1 cellular context compared by ENCODE assay signal in genomic region chr9:124006448-124007156, GRCh38.
TF ChIP-seq lines count a peak whose summit lies in the region.

No MANE protein-coding gene starts in this region.

TF ChIP-seq in GM12878, 131 proteins besides CTCF, POLR2A, EP300 and RAD21 (continued from another document and continues in another):
- TF ChIP-seq REST (IDR thresholded peaks at IDR 0.05; ENCODE audit: low read depth, low read length) (no peak), SPI1 (IDR thresholded peaks at IDR 0.05; ENCODE audit: borderline replicate concordance, insufficient read depth, low read depth, low read length) (0 out of 2 replicates have a peak, but pooled peaks have one; percentile 14), ZNF217 (IDR thresholded peaks at IDR 0.05) (no peak), TCF3 (IDR thresholded peaks at IDR 0.05; ENCODE audit: borderline replicate concordance, insufficient read depth, low read depth, low read length) (no peak), ZNF207 (IDR thresholded peaks at IDR 0.05; ENCODE audit: borderline replicate concordance) (no peak), SREBF2 (IDR thresholded peaks at IDR 0.05; ENCODE audit: low read length) (no peak), SMC3 (IDR thresholded peaks at IDR 0.05; ENCODE audit: borderline replicate concordance, low read length) (no peak), ATF7 (IDR thresholded peaks at IDR 0.05; ENCODE audit: low read depth) (0 out of 2 replicates have a peak, but pooled peaks have one; percentile 15), SUPT20H (IDR thresholded peaks at IDR 0.05; ENCODE audit: borderline replicate concordance, control insufficient read depth, low read depth, low read length) (no peak), ZBED1 (IDR thresholded peaks at IDR 0.05; ENCODE audit: borderline replicate concordance) (no peak), RBBP5 (conservative IDR thresholded peaks at IDR 0.05) (no peak), KAT2A (conservative IDR thresholded peaks at IDR 0.05; ENCODE audit: control insufficient read depth, low read depth, low read length) (no peak), YY1 (IDR thresholded peaks at IDR 0.05; ENCODE audit: low read depth, low read length) (no peak), ZSCAN29 (IDR thresholded peaks at IDR 0.05) (no peak), BCL11A (IDR thresholded peaks at IDR 0.05; ENCODE audit: low read depth, low read length) (no peak), EED (IDR thresholded peaks at IDR 0.05; ENCODE audit: low read depth) (no peak), ETV6 (conservative IDR thresholded peaks at IDR 0.05 in 1 of 2, IDR thresholded peaks at IDR 0.05 in 1 of 2; ENCODE audit: borderline replicate concordance in 1 of 2, low read depth in 1 of 2) (no peak), ZBTB40 (IDR thresholded peaks at IDR 0.05; ENCODE audit: borderline replicate concordance) (no peak), RAD51 (IDR thresholded peaks at IDR 0.05) (peak; percentile 57; the same call in 1 of the 2 replicates), IKZF1 (conservative IDR thresholded peaks at IDR 0.05) (peak; percentile 79), JUNB (IDR thresholded peaks at IDR 0.05) (no peak), PBX3 (IDR thresholded peaks at IDR 0.05; ENCODE audit: insufficient replicate concordance, low read depth, low read length) (no peak), TBL1XR1 (IDR thresholded peaks at IDR 0.05; ENCODE audit: low read depth, low read length) (no peak), CBX5 (IDR thresholded peaks at IDR 0.05; ENCODE audit: low read depth) (no peak), STAT1 (conservative IDR thresholded peaks at IDR 0.05) (no peak), IRF5 (IDR thresholded peaks at IDR 0.05; ENCODE audit: borderline replicate concordance) (no peak), PAX8 (IDR thresholded peaks at IDR 0.05) (no peak), NFIC (IDR thresholded peaks at IDR 0.05; ENCODE audit: low read depth, low read length) (no peak), PML (IDR thresholded peaks at IDR 0.05; ENCODE audit: low read length) (no peak), NR2F1 (conservative IDR thresholded peaks at IDR 0.05) (no peak), ATF2 (IDR thresholded peaks at IDR 0.05; ENCODE audit: low read length) (no peak), NBN (IDR thresholded peaks at IDR 0.05) (peak; percentile 57; the same call in 1 of the 2 replicates), MEF2A (IDR thresholded peaks at IDR 0.05; ENCODE audit: insufficient read depth, low read depth, low read length) (no peak), CHD4 (IDR thresholded peaks at IDR 0.05) (no peak), SP1 (IDR thresholded peaks at IDR 0.05; ENCODE audit: low read depth, low read length) (no peak), CHD2 (IDR thresholded peaks at IDR 0.05; ENCODE audit: borderline replicate concordance, low read depth, low read length) (no peak; the same call in 1 of the 2 replicates), SMAD5 (IDR thresholded peaks at IDR 0.05; ENCODE audit: low read depth) (no peak), SREBF1 (IDR thresholded peaks at IDR 0.05; ENCODE audit: low read length) (no peak), BMI1 (IDR thresholded peaks at IDR 0.05; ENCODE audit: borderline replicate concordance) (no peak), FOXK2 (IDR thresholded peaks at IDR 0.05) (no peak), NFYA (IDR thresholded peaks at IDR 0.05; ENCODE audit: borderline replicate concordance, low read depth, low read length) (no peak), E2F4 (IDR thresholded peaks at IDR 0.05; ENCODE audit: low read depth, low read length) (no peak), IKZF2 (IDR thresholded peaks at IDR 0.05) (peak; percentile 66 to 68; a peak in 2 of 4 replicates), MLLT1 (IDR thresholded peaks at IDR 0.05) (no peak), SKIL (IDR thresholded peaks at IDR 0.05; ENCODE audit: low read depth, poor library complexity, severe bottlenecking) (peak; percentile 48), MTA2 (IDR thresholded peaks at IDR 0.05; ENCODE audit: low read depth) (peak; percentile 33; the same call in 1 of the 2 replicates), NFXL1 (IDR thresholded peaks at IDR 0.05; ENCODE audit: borderline replicate concordance) (no peak), MEF2B (IDR thresholded peaks at IDR 0.05; ENCODE audit: partially characterized antibody, poor library complexity, severe bottlenecking) (peak; percentile 70), MYC (IDR thresholded peaks at IDR 0.05; ENCODE audit: insufficient read depth, insufficient read length, insufficient replicate concordance, low read length, severe bottlenecking) (no peak), RUNX3 (IDR thresholded peaks at IDR 0.05; ENCODE audit: low read length) (peak; percentile 7; the same call in 1 of the 2 replicates)
